1 cellular context compared by ENCODE assay signal in the genomic region with DNA sequence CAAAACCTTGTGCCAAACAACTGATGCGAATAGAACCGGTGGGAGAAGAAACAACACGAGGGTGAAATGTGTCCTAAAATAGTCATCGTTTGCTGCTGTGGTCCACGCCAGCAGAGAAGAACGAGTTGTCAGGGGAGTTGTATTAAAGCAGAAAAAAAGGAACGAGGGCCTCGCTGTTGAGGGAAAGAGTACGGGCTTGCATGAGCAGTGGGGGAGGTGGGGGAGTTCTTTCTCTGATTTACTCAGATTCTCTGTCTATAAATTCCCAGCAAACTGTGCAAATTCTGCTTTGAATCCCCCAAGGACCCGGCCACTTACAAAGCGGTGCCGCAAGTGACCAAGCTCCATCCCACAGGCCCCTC.
A peak's percentile ranks its signal among the peaks of the same experiment; 100 is the strongest.
TF ChIP-seq lines count a peak whose summit lies in the region.

No MANE protein-coding gene starts in this region.

TF ChIP-seq in GM12878, 131 proteins besides CTCF, POLR2A, EP300 and RAD21 (continued from another document):
- TF ChIP-seq, protein P1, sequence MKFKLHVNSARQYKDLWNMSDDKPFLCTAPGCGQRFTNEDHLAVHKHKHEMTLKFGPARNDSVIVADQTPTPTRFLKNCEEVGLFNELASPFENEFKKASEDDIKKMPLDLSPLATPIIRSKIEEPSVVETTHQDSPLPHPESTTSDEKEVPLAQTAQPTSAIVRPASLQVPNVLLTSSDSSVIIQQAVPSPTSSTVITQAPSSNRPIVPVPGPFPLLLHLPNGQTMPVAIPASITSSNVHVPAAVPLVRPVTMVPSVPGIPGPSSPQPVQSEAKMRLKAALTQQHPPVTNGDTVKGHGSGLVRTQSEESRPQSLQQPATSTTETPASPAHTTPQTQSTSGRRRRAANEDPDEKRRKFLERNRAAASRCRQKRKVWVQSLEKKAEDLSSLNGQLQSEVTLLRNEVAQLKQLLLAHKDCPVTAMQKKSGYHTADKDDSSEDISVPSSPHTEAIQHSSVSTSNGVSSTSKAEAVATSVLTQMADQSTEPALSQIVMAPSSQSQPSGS (IDR thresholded peaks at IDR 0.05; ENCODE audit: low read length), result peak; percentile 63; the same call in 1 of the 2 replicates
- TF ChIP-seq IRF4 (IDR thresholded peaks at IDR 0.05; ENCODE audit: low read depth, low read length) (0 out of 2 replicates have a peak, but pooled peaks have one; percentile 8), MEF2B (IDR thresholded peaks at IDR 0.05; ENCODE audit: partially characterized antibody, poor library complexity, severe bottlenecking) (peak; percentile 81), TCF12 (IDR thresholded peaks at IDR 0.05; ENCODE audit: low read depth, low read length) (peak; percentile 44; the same call in 1 of the 2 replicates), BCL11A (IDR thresholded peaks at IDR 0.05; ENCODE audit: low read depth, low read length) (no peak; the same call in 1 of the 2 replicates), PAX5 (IDR thresholded peaks at IDR 0.05; ENCODE audit: borderline replicate concordance, low read depth, low read length) (peak; percentile 30; the same call in 1 of the 2 replicates)
TF ChIP-seq in GM12878: peak in this region for 9.
